9 cellular contexts compared by ENCODE assay signal in the genomic region with DNA sequence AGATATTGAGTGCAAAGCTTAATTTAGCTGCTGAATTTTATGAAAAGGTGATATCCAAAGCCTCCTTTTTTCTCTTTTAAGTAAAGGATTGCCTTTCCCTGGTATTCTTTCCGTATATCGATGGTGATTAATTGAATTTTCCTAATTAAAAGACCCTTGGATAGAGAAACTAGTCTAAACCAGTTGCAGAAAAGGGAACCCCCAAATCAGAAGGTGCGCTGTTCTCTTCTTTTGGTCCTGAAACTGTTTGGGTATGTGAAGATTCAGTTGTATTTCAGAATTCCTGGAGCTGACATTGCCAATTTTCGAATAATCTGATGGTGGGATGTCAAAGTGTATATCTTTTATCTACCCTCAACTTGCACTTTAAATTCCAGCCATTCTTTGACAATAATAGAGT. TPM values are rescaled to one million over a fixed set of nuclear protein-coding genes. Genes with fewer than 3 reads are reported as not detected.
DNase-seq lines count a peak whose midpoint lies in the region; TF ChIP-seq lines count a peak whose summit lies in the region.
"Had no signal": no experiment of that assay in that cellular context is flagged by ENCODE, and none has a peak within 500 bp of the region (broad histone marks: within the 10 kb centered on the region; RNA-seq: fewer than 3 reads in every experiment).

No MANE protein-coding gene starts in this region.

- no peak for TF ChIP-seq POLR2A in breast epithelium (IDR thresholded peaks at IDR 0.05)

- no peak overlapping the region for H3K9ac ChIP-seq in muscle layer of colon (ENCODE audit: low read length)

- H3K4me3 ChIP-seq in AG04450 (ENCODE audit: low read depth, low read length) (peak overlapping the region; percentile 94), HEK293 (ENCODE audit: low read depth, low read length) (peak overlapping the region; percentile 93), breast epithelium (peak overlapping the region; percentile 81 to 96 (median 92)), muscle layer of colon (ENCODE audit: low read depth in 1 of 2, low read length in 2 of 2) (peak overlapping the region; percentile 66 to 86)

- H3K27me3 ChIP-seq in AG04450 (ENCODE audit: control insufficient read depth, insufficient read depth, low read length) = no peaks in the 10 kb centered on the region
- no peaks in the 10 kb centered on the region for H3K27me3 ChIP-seq in breast epithelium
- H3K27me3 ChIP-seq in muscle layer of colon (ENCODE audit: control insufficient read depth in 1 of 2, insufficient read depth in 2 of 2, low read length in 2 of 2) = no peaks in the 10 kb centered on the region

- peaks cover 8% of the 10 kb centered on the region for H3K4me1 ChIP-seq in HEK293 (ENCODE audit: control insufficient read depth, insufficient read depth, low read length)
- H3K4me1 ChIP-seq in breast epithelium = peaks cover 0 to 7% of the 10 kb centered on the region in 2 donors
- peaks cover 12% of the 10 kb centered on the region for H3K4me1 ChIP-seq in muscle layer of colon (ENCODE audit: insufficient read depth, low read length)

- H3K36me3 ChIP-seq in HEK293 (ENCODE audit: control insufficient read depth in 2 of 2, insufficient read depth in 1 of 2, low read length in 2 of 2) (no peaks in the 10 kb centered on the region), breast epithelium (no peaks in the 10 kb centered on the region), muscle layer of colon (ENCODE audit: insufficient read depth, low read length) (no peaks in the 10 kb centered on the region)
- H3K36me3 ChIP-seq: neutrophil had no signal

- H3K27ac ChIP-seq in AG04450 (ENCODE audit: low read depth, low read length) = no peak overlapping the region
- no peak overlapping the region for H3K27ac ChIP-seq in HEK293 (ENCODE audit: extremely low read depth, low read depth, low read length)
- H3K27ac ChIP-seq in breast epithelium = peak overlapping the region in 1 of 2 donors; percentile 88
- H3K27ac ChIP-seq in muscle layer of colon (ENCODE audit: low read depth, low read length) = no peak overlapping the region
- H3K27ac ChIP-seq: neutrophil had no signal

- H3K9me3 ChIP-seq in AG04450 (ENCODE audit: control insufficient read depth, insufficient read depth, low read length) = no peaks in the 10 kb centered on the region; the same call in 1 of the 2 replicates
- H3K9me3 ChIP-seq in HEK293 (ENCODE audit: control insufficient read depth, insufficient read depth, low read depth, low read length) = no peaks in the 10 kb centered on the region
- H3K9me3 ChIP-seq in breast epithelium = no peaks in the 10 kb centered on the region
- H3K9me3 ChIP-seq in muscle layer of colon (ENCODE audit: low read length) = no peaks in the 10 kb centered on the region
- H3K9me3 ChIP-seq: neutrophil had no signal

- POLR2A ChIA-PET in AG04450 (lab: Yijun Ruan, JAX) = no interaction called here
- POLR2A ChIA-PET in HEK293 (lab: Yijun Ruan, JAX) = no interaction called here

- no peak for DNase-seq in AG04450 (ENCODE audit: low read depth, low spot score)
- DNase-seq in breast epithelium (ENCODE audit: low spot score in 2 of 2) = no peak
- DNase-seq in NCI-H510A (lab: John Stamatoyannopoulos, UW) = no peak
- no peak for DNase-seq in central memory CD4-positive, alpha-beta T cell
- no peak for DNase-seq in UCSD-AML1 (lab: John Stamatoyannopoulos, UW; ENCODE audit: unreplicated experiment)
- DNase-seq in medulla oblongata (ENCODE audit: extremely low spot score) = no peak

- TF ChIP-seq CTCF in AG04450 (IDR thresholded peaks at IDR 0.05; ENCODE audit: low read depth, low read length) = no peak
- TF ChIP-seq CTCF in HEK293 (tag by site-specific recombination; IDR thresholded peaks at IDR 0.05) = no peak
- TF ChIP-seq CTCF in breast epithelium (IDR thresholded peaks at IDR 0.05) = no peak

- intact Hi-C loops in breast epithelium (cut with DNase I; ENCODE audit: low total_unique reads) = no loop called here

- CTCF ChIA-PET in AG04450 (lab: Charles Lee) = interaction anchor here (1.1 to 2.5 kb wide), 3 partner anchors 11 to 238 kb away, joined by 3 to 7 read pairs (median 5); no protein-coding TSS in a partner anchor
- CTCF ChIA-PET in HEK293 (lab: Yijun Ruan, JAX) = no interaction called here

TF ChIP-seq in HEK293, 187 proteins besides CTCF, POLR2A, EP300 and RAD21:
- TF ChIP-seq ZNF302 (tag by site-specific recombination; IDR thresholded peaks at IDR 0.05; ENCODE audit: low read depth) (no peak), ZNF335 (tag by site-specific recombination; conservative IDR thresholded peaks at IDR 0.05) (no peak), ZNF529 (tag by site-specific recombination; IDR thresholded peaks at IDR 0.05; ENCODE audit: insufficient replicate concordance) (no peak), ZNF18 (tag by site-specific recombination; IDR thresholded peaks at IDR 0.05) (no peak), ZBTB48 (tag by site-specific recombination; IDR thresholded peaks at IDR 0.05) (no peak), REST (tag by site-specific recombination; IDR thresholded peaks at IDR 0.05) (peak; percentile 82), ZNF623 (tag by site-specific recombination; IDR thresholded peaks at IDR 0.05) (no peak)

RNA-seq across cellular contexts. Expression of gene GPHN, which starts 1.9 kb away (rescaled TPM):
- 7.4 and 7.7 TPM in 2 replicates for polyA plus RNA-seq in AG04450 (2011; rRNA removed)
- 16.4 and 22.2 TPM in 2 replicates for polyA minus RNA-seq in AG04450 (2011; rRNA and poly(A)+ RNA removed)
- 10 to 100 TPM; 20.9 to 39.0 (median 24.9) TPM for total RNA-seq in breast epithelium

RNA-seq across cellular contexts. Expression of gene CCDC196, which starts 23.7 kb away (rescaled TPM):
- polyA plus RNA-seq in AG04450 (2011; rRNA removed) = not detected in 2 replicates
- polyA minus RNA-seq in AG04450 (2011; rRNA and poly(A)+ RNA removed) = not detected in 2 replicates
- total RNA-seq in breast epithelium = not detected
